In the genomic region with DNA sequence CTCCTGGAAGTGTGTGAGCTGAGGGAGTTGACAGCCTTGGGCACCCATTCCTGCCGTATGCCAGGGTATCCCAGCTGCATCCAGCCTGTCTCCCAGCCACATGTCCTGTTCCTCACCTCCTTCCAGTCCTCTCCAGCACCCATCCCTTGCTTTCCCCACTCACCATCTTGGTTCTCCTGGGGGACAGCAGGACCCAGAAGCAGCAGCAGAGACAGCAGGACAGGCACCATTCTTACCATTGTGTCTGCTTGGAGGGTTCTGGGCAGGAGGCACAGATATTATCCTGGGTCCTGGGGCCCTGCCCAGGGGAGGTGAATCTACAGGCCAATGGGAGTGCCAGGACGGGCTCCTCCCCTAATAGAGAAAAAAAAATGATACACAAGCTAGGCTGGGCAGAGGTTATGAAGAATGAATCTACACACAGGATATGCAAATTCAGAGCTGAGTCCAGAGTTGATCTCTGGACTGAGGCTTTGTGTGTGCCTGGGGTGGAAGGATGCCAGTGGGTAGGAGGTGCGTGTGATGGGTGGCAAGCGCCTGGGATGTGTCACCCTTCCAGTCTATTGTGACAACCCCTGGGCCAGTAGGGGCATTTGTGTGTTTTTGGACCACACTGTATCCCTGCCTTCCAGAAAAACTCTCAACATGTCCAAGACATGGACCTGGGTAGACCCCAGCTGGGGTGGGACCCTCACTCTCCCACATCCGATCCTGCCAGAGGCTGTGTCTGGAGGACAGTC, we compare ENCODE assay signal across 12 cellular contexts. TPM values are rescaled to one million over a fixed set of nuclear protein-coding genes. Genes with fewer than 3 reads are reported as not detected.
A peak's percentile ranks its signal among the peaks of the same experiment; 100 is the strongest.
DNase-seq lines count a peak whose midpoint lies in the region; ATAC-seq, FAIRE-seq and TF ChIP-seq lines count a peak whose summit lies in the region.
"Had no signal": no experiment of that assay in that cellular context is flagged by ENCODE, and none has a peak within 500 bp of the region (broad histone marks: within the 10 kb centered on the region; RNA-seq: fewer than 3 reads in every experiment).

A gene (minus strand): TSS at position 250 of the 740 bp plus-strand sequence. CDS start 11 bp downstream, at position 239.

- H2AK5ac ChIP-seq in H1 (ENCODE audit: low read depth, low read length): no peak within 1 kb of the TSS

- H3K79me2 ChIP-seq in H1 (ENCODE audit: control insufficient read depth in 1 of 2, insufficient read depth in 2 of 2, low read length in 2 of 2): no peaks in the 10 kb centered on the region

- CTCF ChIA-PET in H1 (lab: Charles Lee; ENCODE audit: partially characterized antibody): interaction anchor here (1.3 to 7.6 kb wide), 2 partner anchors 14 to 26 kb away, joined by 3 to 97 read pairs; no protein-coding TSS in a partner anchor

- no peak for TF ChIP-seq EP300 in H1 (IDR thresholded peaks at IDR 0.05; ENCODE audit: borderline replicate concordance in 1 of 2, low read depth in 2 of 2, low read length in 2 of 2)

- H2BK15ac ChIP-seq in H1 (ENCODE audit: low read length): 0 out of 2 replicates have a peak within 1 kb of the TSS, but pooled peaks have one; percentile 19

- H4K5ac ChIP-seq in H1 (ENCODE audit: insufficient read length, low read depth, low read length): no peak within 1 kb of the TSS

- H4K20me1 ChIP-seq in H1 (replicated peaks in 1 of 2; ENCODE audit: control insufficient read depth in 1 of 2, insufficient read depth in 2 of 2, low read length in 2 of 2): no peaks in the 10 kb centered on the region

- peak within 1 kb of the TSS; percentile 16; the same call in 1 of the 2 replicates for H4K8ac ChIP-seq in H1 (ENCODE audit: extremely low read depth, insufficient read depth, low read length)

- FAIRE-seq in H1 (lab: Jason Lieb, UNC): no peak

- H3K9ac ChIP-seq in H1 (replicated peaks in 1 of 4; ENCODE audit: extremely low read depth in 1 of 4, low read depth in 3 of 4, low read length in 3 of 4): no peak within 1 kb of the TSS

- H2AFZ ChIP-seq in H1 (ENCODE audit: low read length): no peak within 1 kb of the TSS

- peaks cover 0 to 4% (median under 1%) of the 10 kb centered on the region in 4 experiments; a peak in 1 of 7 replicates for H3K4me1 ChIP-seq in H1 (replicated peaks in 1 of 4; ENCODE audit: control insufficient read depth in 3 of 4, insufficient read depth in 4 of 4, low read length in 3 of 4)

- H2BK5ac ChIP-seq in H1 (ENCODE audit: low read depth, low read length): peak within 1 kb of the TSS; percentile 44; the same call in 1 of the 2 replicates

- no peaks in the 10 kb centered on the region for H3K36me3 ChIP-seq in H1 (ENCODE audit: control insufficient read depth in 2 of 4, insufficient read depth in 4 of 4, low read length in 3 of 4)

- no peak for TF ChIP-seq RAD21 in H1 (IDR thresholded peaks at IDR 0.05 in 1 of 2, conservative IDR thresholded peaks at IDR 0.05 in 1 of 2; ENCODE audit: low read depth in 2 of 2, low read length in 2 of 2)

- DNase-seq in EH (ENCODE audit: low read depth) (peak; percentile 8), NCI-H526 (lab: John Stamatoyannopoulos, UW) (peak; percentile 97 to 99), H1 (ENCODE audit: low read depth in 1 of 2, low spot score in 2 of 2) (no peak), mucosa of gallbladder (ENCODE audit: low spot score) (peak; percentile 78), NCI-H446 (lab: John Stamatoyannopoulos, UW) (no peak), activated gamma-delta T cell (lab: John Stamatoyannopoulos, UW) (no peak), HuH-7.5 (ENCODE audit: low spot score) (no peak)
- DNase-seq: activated CD4-positive, alpha-beta T cell treated with anti-CD3 and anti-CD28 coated beads, Interleukin-2, amount 50 U/mL, for 48 hours had no signal

- no peak within 1 kb of the TSS for H2BK20ac ChIP-seq in H1 (ENCODE audit: low read length)

- no peaks in the 10 kb centered on the region for H3K27me3 ChIP-seq in H1 (replicated peaks in 1 of 4; ENCODE audit: control insufficient read depth in 3 of 4, extremely low read depth in 1 of 4, insufficient read depth in 3 of 4, low read length in 3 of 4)

- no peaks in the 10 kb centered on the region for H3K9me3 ChIP-seq in H1 (ENCODE audit: insufficient read depth in 2 of 2, low read depth in 1 of 2, low read length in 1 of 2)

- H3K27ac ChIP-seq in H1 (ENCODE audit: low read depth, low read length): no peak within 1 kb of the TSS

- H3K79me1 ChIP-seq in H1 (ENCODE audit: low read depth, low read length): no peaks in the 10 kb centered on the region

- H3K23ac ChIP-seq in H1 (ENCODE audit: insufficient read length): no peak within 1 kb of the TSS

- H3K4me2 ChIP-seq in H1 (ENCODE audit: insufficient read depth in 1 of 2, low read depth in 2 of 2, low read length in 2 of 2): no peak within 1 kb of the TSS

- no peak within 1 kb of the TSS for H3K14ac ChIP-seq in H1 (ENCODE audit: insufficient read length)

- no peak within 1 kb of the TSS for H2BK120ac ChIP-seq in H1 (replicated peaks; ENCODE audit: low read depth, low read length)

- H3K56ac ChIP-seq in H1 (replicated peaks; ENCODE audit: insufficient read length, low read depth, low read length): no peak within 1 kb of the TSS

- peak within 1 kb of the TSS; percentile 51 for H3K18ac ChIP-seq in H1 (ENCODE audit: extremely low read depth, low read length)

- no peaks in the 10 kb centered on the region for H3K23me2 ChIP-seq in H1 (ENCODE audit: low read depth, low read length)

- POLR2A ChIA-PET in H1 (lab: Charles Lee; ENCODE audit: partially characterized antibody): interaction anchor here (0.6 to 1.1 kb wide), 2 partner anchors 10 to 125 kb away, joined by 3 read pairs; a partner anchor contains a TSS

- H3K4me3 ChIP-seq in H1 (ENCODE audit: extremely low read depth in 1 of 4, insufficient read depth in 2 of 4, low read depth in 3 of 4, low read length in 4 of 4): no peak within 1 kb of the TSS

- no peak within 1 kb of the TSS for H3K4ac ChIP-seq in H1 (replicated peaks; ENCODE audit: insufficient read length, low read depth, low read length)

- no peak within 1 kb of the TSS for H4K91ac ChIP-seq in H1 (replicated peaks; ENCODE audit: insufficient read length, low read length)

- 0 out of 2 replicates have a peak within 1 kb of the TSS, but pooled peaks have one; percentile 39 for H2BK12ac ChIP-seq in H1 (ENCODE audit: low read depth, low read length)

- no peak for ATAC-seq in GM18861 (IDR thresholded peaks at IDR 0.05; ENCODE audit: unreplicated experiment)

- no peak for TF ChIP-seq CTCF in H1 (IDR thresholded peaks at IDR 0.05; ENCODE audit: control extremely low read depth in 1 of 3, insufficient read depth in 1 of 3, low read depth in 1 of 3, low read length in 3 of 3)

- WGBS in H1 (ENCODE audit: extremely low coverage in 1 of 2, insufficient coverage in 1 of 2, insufficient read length in 1 of 2, insufficient replicate concordance in 2 of 2, low coverage in 1 of 2, low lambda C conversion rate in 2 of 2, missing lambda C conversion rate in 1 of 2), 2 experiments: 91% methylated on average over 5 of the region's 5 CpGs; no CpG with 5 or more reads in 1 of the 2 experiments

- no peak for TF ChIP-seq POLR2A in H1 (IDR thresholded peaks at IDR 0.05; ENCODE audit: control extremely low read depth in 1 of 2, low read depth in 2 of 2, low read length in 2 of 2)

TF ChIP-seq in H1, 55 proteins besides CTCF, POLR2A, EP300 and RAD21:
- TF ChIP-seq CBX5 (IDR thresholded peaks at IDR 0.05; ENCODE audit: low read depth, low read length): no peak
- TF ChIP-seq GTF2F1 (IDR thresholded peaks at IDR 0.05; ENCODE audit: borderline replicate concordance, low read depth, low read length): no peak
- no peak for TF ChIP-seq EZH2 (IDR thresholded peaks at IDR 0.05; ENCODE audit: low read depth, low read length, severe bottlenecking)
- TF ChIP-seq KDM1A (IDR thresholded peaks at IDR 0.05; ENCODE audit: borderline replicate concordance, low read length): no peak
- TF ChIP-seq, protein P1, sequence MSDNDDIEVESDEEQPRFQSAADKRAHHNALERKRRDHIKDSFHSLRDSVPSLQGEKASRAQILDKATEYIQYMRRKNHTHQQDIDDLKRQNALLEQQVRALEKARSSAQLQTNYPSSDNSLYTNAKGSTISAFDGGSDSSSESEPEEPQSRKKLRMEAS (IDR thresholded peaks at IDR 0.05): no peak
- TF ChIP-seq TAF7 (optimal IDR thresholded peaks at IDR 0.05; ENCODE audit: borderline replicate concordance, low read depth, low read length): no peak
- TF ChIP-seq CHD1 (IDR thresholded peaks at IDR 0.05; ENCODE audit: low read depth, low read length): no peak
- no peak for TF ChIP-seq BACH1 (IDR thresholded peaks at IDR 0.05; ENCODE audit: low read length)
- no peak for TF ChIP-seq YY1 (IDR thresholded peaks at IDR 0.05; ENCODE audit: low read depth, low read length)
- no peak for TF ChIP-seq SIX5 (IDR thresholded peaks at IDR 0.05; ENCODE audit: low read depth, low read length)
- TF ChIP-seq, protein P2, sequence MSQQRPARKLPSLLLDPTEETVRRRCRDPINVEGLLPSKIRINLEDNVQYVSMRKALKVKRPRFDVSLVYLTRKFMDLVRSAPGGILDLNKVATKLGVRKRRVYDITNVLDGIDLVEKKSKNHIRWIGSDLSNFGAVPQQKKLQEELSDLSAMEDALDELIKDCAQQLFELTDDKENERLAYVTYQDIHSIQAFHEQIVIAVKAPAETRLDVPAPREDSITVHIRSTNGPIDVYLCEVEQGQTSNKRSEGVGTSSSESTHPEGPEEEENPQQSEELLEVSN (IDR thresholded peaks at IDR 0.05): no peak

RNA-seq across cellular contexts. Expression of the gene that starts here (rescaled TPM):
- 0.29 and 0.52 TPM in 2 replicates for total RNA-seq in H1 (2021; fragmentation: NEBNext Ultra II Directional; extraction: Animal tissue kit (Norgen Biotek cat#: 25700))
- polyA plus RNA-seq in H1 (2011; rRNA removed): 0.57 and 0.68 TPM in 2 replicates
- 0.92 TPM for polyA plus RNA-seq in H1 (2011; cell fraction: cytosol; rRNA removed)
- polyA plus RNA-seq in H1 (2011; cell fraction: nucleus; rRNA removed): 1.1 TPM
- polyA plus RNA-seq in H1 (2012, experiment 1 of 2): 0.38 to 1.3 TPM (median 1.0 TPM) in 4 replicates
- polyA plus RNA-seq in H1 (2012, experiment 2 of 2): 0.22 TPM
- 0.65 TPM for polyA plus RNA-seq in H1 (2013, experiment 1 of 2)
- polyA plus RNA-seq in H1 (2013, experiment 2 of 2): 0.61 TPM
- polyA minus RNA-seq in H1 (2011; rRNA and poly(A)+ RNA removed): 1.7 TPM in 1 of 2 replicates, not detected in the other
- not detected for polyA minus RNA-seq in H1 (2011; cell fraction: cytosol; rRNA and poly(A)+ RNA removed)
- not detected for polyA minus RNA-seq in H1 (2011; cell fraction: nucleus; rRNA and poly(A)+ RNA removed)
- 104 TPM for total RNA-seq in mucosa of gallbladder
- total RNA-seq: fibroblast of villous mesenchyme, mononuclear cell had no signal
- polyA plus RNA-seq: CD14-positive monocyte had no signal

Comparison
In these comparisons a context has a peak if more than half of its experiments do, and no peak if none do; other contexts are left out.
1. RNA of the gene that starts here (total RNA-seq): 104 TPM in mucosa of gallbladder (single experiment); 0.29 to 0.52 TPM in H1; every median in the first group is over 10 times any median in the second.
2. DNase-seq: peak in EH (single experiment), NCI-H526 (2 of 2) and mucosa of gallbladder (single experiment); none in H1 (0 of 2), NCI-H446 (0 of 2), activated gamma-delta T cell (single experiment) and HuH-7.5 (single experiment).